In the genomic region with DNA sequence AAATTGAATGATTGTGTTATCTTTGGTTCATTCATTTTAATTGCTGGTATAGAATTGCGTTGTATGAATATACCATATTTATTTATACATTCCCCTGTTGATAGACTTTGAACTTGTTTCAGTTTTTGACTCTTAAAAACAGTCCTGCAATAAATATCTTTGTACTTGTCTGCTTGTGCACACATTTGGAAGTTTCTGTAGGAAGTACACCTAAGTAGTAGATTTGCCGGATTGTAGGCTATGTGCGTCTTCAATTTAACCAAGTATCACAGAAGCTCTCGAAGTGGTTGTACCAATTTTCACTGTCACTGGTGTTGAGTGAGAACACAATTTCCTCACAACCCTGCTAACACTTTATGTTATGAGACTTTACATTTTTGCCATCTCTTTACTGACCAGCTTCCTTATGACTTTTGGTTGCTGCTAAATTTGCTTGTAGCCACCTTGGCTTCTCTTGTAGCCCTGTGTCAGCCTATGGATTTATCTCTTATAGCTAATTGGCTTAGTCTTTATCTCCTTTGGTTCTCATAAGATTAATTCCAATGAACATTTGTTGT, we compare ENCODE assay signal across 11 cellular contexts. TPM values are rescaled to one million over a fixed set of nuclear protein-coding genes. Genes with fewer than 3 reads are reported as not detected.
DNase-seq lines count a peak whose midpoint lies in the region; ATAC-seq and TF ChIP-seq lines count a peak whose summit lies in the region.
"Had no signal": no experiment of that assay in that cellular context is flagged by ENCODE, and none has a peak within 500 bp of the region (broad histone marks: within the 10 kb centered on the region; RNA-seq: fewer than 3 reads in every experiment).

No MANE protein-coding gene starts in this region.

- no peaks in the 10 kb centered on the region for H3K9me3 Mint-ChIP-seq in activated CD8-positive, alpha-beta T cell treated with anti-CD3 and anti-CD28 coated beads, Interleukin-2, amount 10 ng/mL, durations not matched to agents 7 days and 5 days (ENCODE audit: insufficient read depth)
- peaks cover 3 to 18% (median 7%) of the 10 kb centered on the region in 7 donors for H3K9me3 Mint-ChIP-seq in naive B cell

- H3K9me2 ChIP-seq in DOHH2 (replicated peaks; ENCODE audit: control insufficient read depth, low read length), result no peaks in the 10 kb centered on the region

- H3K36me3 ChIP-seq in BLaER1, result no peaks in the 10 kb centered on the region
- peaks cover 12% of the 10 kb centered on the region for H3K36me3 ChIP-seq in DOHH2 (ENCODE audit: control insufficient read depth, low read length)
- no peaks in the 10 kb centered on the region for H3K36me3 ChIP-seq in right atrium auricular region
- H3K36me3 ChIP-seq: gastroesophageal sphincter had no signal

- H3K27ac Mint-ChIP-seq in activated CD8-positive, alpha-beta T cell treated with anti-CD3 and anti-CD28 coated beads, Interleukin-2, amount 10 ng/mL, durations not matched to agents 7 days and 5 days, result no peak overlapping the region
- H3K27ac Mint-ChIP-seq in naive B cell, result peak overlapping the region; percentile 11 to 100 (median 96)

- ATAC-seq in activated CD8-positive, alpha-beta T cell treated with anti-CD3 and anti-CD28 coated beads, Interleukin-2, amount 10 ng/mL, durations not matched to agents 7 days and 5 days, result no peak
- no peak for ATAC-seq in naive B cell (ENCODE audit: low read depth in 2 of 2)
- ATAC-seq: gastroesophageal sphincter had no signal

- H4K20me1 ChIP-seq in BLaER1, result peaks cover 24% of the 10 kb centered on the region
- no peaks in the 10 kb centered on the region for H4K20me1 ChIP-seq in DOHH2 (ENCODE audit: control insufficient read depth, insufficient read depth, low read depth, low read length)

- H3K27ac ChIP-seq in BLaER1 (no peak overlapping the region), DOHH2 (ENCODE audit: low read depth, low read length) (no peak overlapping the region), right atrium auricular region (no peak overlapping the region)

- H3K4me1 Mint-ChIP-seq in activated CD8-positive, alpha-beta T cell treated with anti-CD3 and anti-CD28 coated beads, Interleukin-2, amount 10 ng/mL, durations not matched to agents 7 days and 5 days (ENCODE audit: low read depth), result peaks cover 40% of the 10 kb centered on the region
- peaks cover 35 to 55% (median 54%) of the 10 kb centered on the region in 3 donors for H3K4me1 Mint-ChIP-seq in naive B cell

- POLR2A ChIA-PET in activated CD8-positive, alpha-beta T cell treated with anti-CD3 and anti-CD28 coated beads, Interleukin-2, amount 10 ng/mL, durations not matched to agents 7 days and 5 days (lab: Charles Lee), result no interaction called here

- H3K4me1 ChIP-seq in BLaER1 (peaks cover 37% of the 10 kb centered on the region), DOHH2 (ENCODE audit: control insufficient read depth, low read length) (peaks cover 59% of the 10 kb centered on the region), right atrium auricular region (peaks cover 0 to 23% of the 10 kb centered on the region in 2 donors)

- TF ChIP-seq CTCF in DOHH2 (IDR thresholded peaks at IDR 0.05; ENCODE audit: low read depth, low read length, poor library complexity, severe bottlenecking) (no peak), right atrium auricular region (IDR thresholded peaks at IDR 0.05) (no peak)

- no peak for DNase-seq in activated CD8-positive, alpha-beta T cell treated with anti-CD3 and anti-CD28 coated beads, Interleukin-2, amount 10 ng/mL, durations not matched to agents 7 days and 5 days
- no peak for DNase-seq in naive B cell
- no peak for DNase-seq in right atrium auricular region (ENCODE audit: low spot score)
- no peak for DNase-seq in NCI-H2107 treated with DMSO at 0.1 percent for 48 hours (lab: John Stamatoyannopoulos, UW; ENCODE audit: unreplicated experiment)
- no peak for DNase-seq in NCI-H1930 (lab: John Stamatoyannopoulos, UW)
- DNase-seq: caudate nucleus, NCI-H446, trophoblast cell had no signal

- H3K4me3 ChIP-seq in BLaER1, result peak overlapping the region; percentile 91; the same call in 1 of the 2 replicates
- H3K4me3 ChIP-seq in DOHH2 (ENCODE audit: low read length), result no peak overlapping the region
- no peak overlapping the region for H3K4me3 ChIP-seq in right atrium auricular region

- no peak overlapping the region for H3K9ac ChIP-seq in BLaER1

- H3F3A ChIP-seq in DOHH2 (ENCODE audit: control insufficient read depth, insufficient read depth), result peaks cover 11% of the 10 kb centered on the region; the same call in 1 of the 2 replicates

- H3K9me3 ChIP-seq in BLaER1 (peaks cover 24% of the 10 kb centered on the region), DOHH2 (ENCODE audit: control insufficient read depth, insufficient read depth, low read length) (no peaks in the 10 kb centered on the region), right atrium auricular region (peaks cover 0 to 4% of the 10 kb centered on the region in 2 donors)

- CTCF ChIA-PET in activated CD8-positive, alpha-beta T cell treated with anti-CD3 and anti-CD28 coated beads, Interleukin-2, amount 10 ng/mL, durations not matched to agents 7 days and 5 days (lab: Charles Lee), result interaction anchor here (1.4 kb wide), 1 partner anchor 65 kb away, joined by 3 read pairs; no protein-coding TSS in a partner anchor

- no peaks in the 10 kb centered on the region for H3K27me3 Mint-ChIP-seq in activated CD8-positive, alpha-beta T cell treated with anti-CD3 and anti-CD28 coated beads, Interleukin-2, amount 10 ng/mL, durations not matched to agents 7 days and 5 days (ENCODE audit: low read depth)
- peaks cover 0 to 4% (median 0%) of the 10 kb centered on the region in 3 donors for H3K27me3 Mint-ChIP-seq in naive B cell

- peaks cover 10% of the 10 kb centered on the region for H3K36me3 Mint-ChIP-seq in activated CD8-positive, alpha-beta T cell treated with anti-CD3 and anti-CD28 coated beads, Interleukin-2, amount 10 ng/mL, durations not matched to agents 7 days and 5 days (ENCODE audit: low read depth)
- peaks cover 5 to 13% of the 10 kb centered on the region in 2 donors for H3K36me3 Mint-ChIP-seq in naive B cell

- peak overlapping the region; percentile 88 for H3K4me3 Mint-ChIP-seq in activated CD8-positive, alpha-beta T cell treated with anti-CD3 and anti-CD28 coated beads, Interleukin-2, amount 10 ng/mL, durations not matched to agents 7 days and 5 days
- peak overlapping the region in 4 of 8 donors; percentile 45 to 93 (median 68) for H3K4me3 Mint-ChIP-seq in naive B cell

- H3K27me3 ChIP-seq in BLaER1 (no peaks in the 10 kb centered on the region), DOHH2 (ENCODE audit: control insufficient read depth, low read length) (no peaks in the 10 kb centered on the region), right atrium auricular region (no peaks in the 10 kb centered on the region)
- H3K27me3 ChIP-seq: gastroesophageal sphincter had no signal

- H3K4me2 ChIP-seq in BLaER1, result peak overlapping the region; percentile 93
- peak overlapping the region; percentile 92 for H3K4me2 ChIP-seq in DOHH2 (ENCODE audit: low read length)

- H3K79me2 ChIP-seq in DOHH2 (ENCODE audit: control insufficient read depth, low read length), result peaks cover 88% of the 10 kb centered on the region

RNA-seq across cellular contexts. Expression of a gene that starts 2.2 kb away (rescaled TPM):
- 10 to 100 TPM; 48.3 to 49.5 TPM for total RNA-seq in activated CD8-positive, alpha-beta T cell treated with anti-CD3 and anti-CD28 coated beads, Interleukin-2, amount 10 ng/mL, durations not matched to agents 7 days and 5 days
- 10 to 100 TPM; 54.7 to 97.7 (median 62.1) TPM for polyA plus RNA-seq in naive B cell (ENCODE audit: low read depth in 6 of 6)
- total RNA-seq in right atrium auricular region, result 100 to 1,000 TPM in 1 of 2 donors, 10 to 100 TPM in 1; 63.6 to 111 TPM

RNA-seq across cellular contexts. Expression of a gene that starts 2.4 kb away (rescaled TPM):
- total RNA-seq in activated CD8-positive, alpha-beta T cell treated with anti-CD3 and anti-CD28 coated beads, Interleukin-2, amount 10 ng/mL, durations not matched to agents 7 days and 5 days, result 10 to 100 TPM; 12.0 to 15.2 TPM
- polyA plus RNA-seq in naive B cell (ENCODE audit: low read depth in 6 of 6), result 10 to 100 TPM; 30.6 to 58.7 (median 36.7) TPM
- 10 to 100 TPM; 26.1 to 37.3 TPM for total RNA-seq in right atrium auricular region
